ENCODE assay signal across 21 cellular contexts in genomic region chr20:50271674-50272412, GRCh38.
DNase-seq lines count a peak whose midpoint lies in the region; ATAC-seq, FAIRE-seq and TF ChIP-seq lines count a peak whose summit lies in the region.
"Had no signal": no experiment of that assay in that cellular context is flagged by ENCODE, and none has a peak within 500 bp of the region (broad histone marks: within the 10 kb centered on the region; RNA-seq: fewer than 3 reads in every experiment).

No MANE protein-coding gene starts in this region.

- H2AFZ ChIP-seq in K562 (ENCODE audit: low read depth, low read length): 0 out of 2 replicates have a peak overlapping the region, but pooled peaks have one; percentile 49
- H2AFZ ChIP-seq in HepG2 (ENCODE audit: low read length): no peak overlapping the region

- H3K4me1 Mint-ChIP-seq in Caco-2 (ENCODE audit: low read depth, unreplicated experiment) (peaks cover 24% of the 10 kb centered on the region), endothelial cell (ENCODE audit: unreplicated experiment) (peaks cover 6% of the 10 kb centered on the region)
- H3K4me1 Mint-ChIP-seq: activated naive CD4-positive, alpha-beta T cell treated with anti-CD3 and anti-CD28 coated beads, Interleukin-2, amount 50 U/mL, for 24 hours; mesothelial cell of epicardium had no signal

- H3K79me2 ChIP-seq in K562 (ENCODE audit: control insufficient read depth, insufficient read depth, low read length) (no peaks in the 10 kb centered on the region), HepG2 (ENCODE audit: insufficient read depth, low read length) (no peaks in the 10 kb centered on the region)

- no peak for DNase-seq in Caco-2
- DNase-seq in K562 (ENCODE audit: extremely low read depth in 1 of 4, low spot score in 3 of 4): no peak
- DNase-seq in HepG2 (ENCODE audit: low spot score): no peak
- peak; percentile 78 for DNase-seq in sigmoid colon
- DNase-seq in urothelium cell line (ENCODE audit: low spot score): no peak
- DNase-seq in NCI-H1436 treated with DMSO at 0.1 percent for 48 hours (lab: John Stamatoyannopoulos, UW): no peak
- no peak for DNase-seq in kidney tubule cell (ENCODE audit: low spot score)
- DNase-seq in endothelial cell (ENCODE audit: low spot score): no peak
- DNase-seq: activated CD4-positive, alpha-beta T cell treated with anti-CD3 and anti-CD28 coated beads, Interleukin-2, amount 50 U/mL, for 4 hours; activated T-cell treated with anti-CD3 and anti-CD28 coated beads, Interleukin-2, amount 50 U/mL, for 24 hours; colonic mucosa; Kasumi-1; NCI-H1436; NCI-H774; stimulated activated CD4-positive, alpha-beta T cell treated with anti-CD3 and anti-CD28 coated beads, Interleukin-4, amount 100 ng/mL, for 24 hours; testis had no signal

- TF ChIP-seq RAD21 in K562 (CRISPR knock-in tag; conservative IDR thresholded peaks at IDR 0.05 in 1 of 2, IDR thresholded peaks at IDR 0.05 in 1 of 2): no peak
- no peak for TF ChIP-seq RAD21 in HepG2 (CRISPR knock-in tag; IDR thresholded peaks at IDR 0.05)

- ATAC-seq in K562: no peak
- ATAC-seq in HepG2: no peak
- ATAC-seq: Panc1 had no signal

- H3K27ac ChIP-seq in K562 (ENCODE audit: extremely low read depth, low read depth, low read length) (no peak overlapping the region), HepG2 (ENCODE audit: extremely low read length, insufficient read depth, low read length) (no peak overlapping the region), sigmoid colon (peak overlapping the region in 1 of 4 donors; percentile 64)
- H3K27ac ChIP-seq: colonic mucosa, epithelial cell of prostate had no signal

- H3K4me1 ChIP-seq in Caco-2 (peaks cover 22% of the 10 kb centered on the region), K562 (replicated peaks in 1 of 2; ENCODE audit: control insufficient read depth in 2 of 2, insufficient read depth in 2 of 2, low read length in 2 of 2) (peaks cover 6 to 35% of the 10 kb centered on the region in 2 experiments; a peak in 3 of 5 replicates), HepG2 (ENCODE audit: insufficient read depth, low read length) (peaks cover 100% of the 10 kb centered on the region), sigmoid colon (peaks cover 0 to 16% (median 10%) of the 10 kb centered on the region in 4 donors)

- in situ Hi-C loops in K562 (cut with MboI) (no loop called here), HepG2 (cut with HindIII; ENCODE audit: extremely low pct_ligation_motif_present, low pct_unique_long_range_greater_than_20kb) (loop anchor here (5.0 kb wide), 1 partner anchor 80 kb away; the partner anchor contains the start of gene CEBPB)

- H3K27ac Mint-ChIP-seq in Caco-2 (ENCODE audit: unreplicated experiment) (peak overlapping the region; percentile 2), endothelial cell (ENCODE audit: unreplicated experiment) (no peak overlapping the region)
- H3K27ac Mint-ChIP-seq: activated T-cell treated with anti-CD3 and anti-CD28 coated beads, Interleukin-2, amount 50 U/mL, for 24 hours; mesothelial cell of epicardium had no signal

- TF ChIP-seq EP300 in K562 (IDR thresholded peaks at IDR 0.05; ENCODE audit: low read length): no peak
- no peak for TF ChIP-seq EP300 in HepG2 (IDR thresholded peaks at IDR 0.05; ENCODE audit: low read depth in 2 of 2, low read length in 2 of 2)
- no peak for TF ChIP-seq EP300 in HepG2 (CRISPR knock-in tag; IDR thresholded peaks at IDR 0.05; ENCODE audit: borderline replicate concordance)
- no peak for TF ChIP-seq EP300 in sigmoid colon (IDR thresholded peaks at IDR 0.05)

- no peak for FAIRE-seq in K562 (lab: Jason Lieb, UNC)
- no peak for FAIRE-seq in HepG2 (lab: Jason Lieb, UNC)
- no peak for FAIRE-seq in urothelium cell line (lab: Jason Lieb, UNC)

- no TSS peak for BruUV-seq in Caco-2 (replicated peaks; lab: Mats Ljungman, UMichigan)
- no TSS peak for BruUV-seq in K562 (replicated peaks; lab: Mats Ljungman, UMichigan)
- BruUV-seq in HepG2 (replicated peaks; lab: Mats Ljungman, UMichigan): no TSS peak

- H3K27me3 ChIP-seq in Caco-2 (replicated peaks; ENCODE audit: control insufficient read depth, insufficient read depth, low read length): no peaks in the 10 kb centered on the region
- H3K27me3 ChIP-seq in K562 (ENCODE audit: control insufficient read depth in 2 of 2, insufficient read depth in 2 of 2, low read length in 2 of 2): no peaks in the 10 kb centered on the region
- H3K27me3 ChIP-seq in HepG2 (ENCODE audit: control insufficient read depth in 1 of 2, insufficient read depth in 2 of 2, low read length in 2 of 2): no peaks in the 10 kb centered on the region; a peak in 2 of 5 replicates
- no peaks in the 10 kb centered on the region for H3K27me3 ChIP-seq in sigmoid colon
- H3K27me3 ChIP-seq: colonic mucosa, testis had no signal

- H3K4me3 ChIP-seq in Caco-2 (ENCODE audit: low read depth, low read length) (no peak overlapping the region), K562 (no peak overlapping the region), HepG2 (replicated peaks in 1 of 3; ENCODE audit: insufficient read depth in 1 of 3, low read depth in 2 of 3, low read length in 3 of 3) (no peak overlapping the region), sigmoid colon (no peak overlapping the region)
- H3K4me3 ChIP-seq: colonic mucosa, HAP-1, testis had no signal

- H4K20me1 ChIP-seq in K562 (replicated peaks; ENCODE audit: control insufficient read depth, insufficient read depth, low read length): no peaks in the 10 kb centered on the region
- H4K20me1 ChIP-seq in HepG2 (ENCODE audit: insufficient read depth, low read length): no peaks in the 10 kb centered on the region

- intact Hi-C loops in Caco-2 (cut with micrococcal nuclease; ENCODE audit: unreplicated experiment) (loop anchor here (2.0 kb wide), 1 partner anchor 81 kb away; the partner anchor contains the start of gene CEBPB), K562 (cut with micrococcal nuclease) (no loop called here), HepG2 (cut with micrococcal nuclease; ENCODE audit: unreplicated experiment) (loop anchor here (5.0 kb wide), 1 partner anchor 35 kb away; no protein-coding TSS in a partner anchor), sigmoid colon (cut with DNase I) (no loop called here)

- H3K9ac ChIP-seq in K562 (ENCODE audit: insufficient read depth in 1 of 2, low read depth in 2 of 2, low read length in 2 of 2) (peak overlapping the region in 1 of 2 experiments; percentile 80; a peak in 1 of 4 replicates), HepG2 (ENCODE audit: insufficient read depth, low read depth, low read length) (no peak overlapping the region)

- TF ChIP-seq CTCF in Caco-2 (IDR thresholded peaks at IDR 0.05; ENCODE audit: insufficient read depth in 1 of 2, low read depth in 1 of 2, low read length in 1 of 2, severe bottlenecking in 1 of 2, unreplicated experiment in 1 of 2) (no peak), K562 (IDR thresholded peaks at IDR 0.05 in 2 of 3, conservative IDR thresholded peaks at IDR 0.05 in 1 of 3; ENCODE audit: insufficient read depth in 2 of 3, low read depth in 1 of 3, low read length in 3 of 3) (no peak), HepG2 (CRISPR knock-in tag; IDR thresholded peaks at IDR 0.05) (no peak), sigmoid colon (IDR thresholded peaks at IDR 0.05) (no peak), endothelial cell (IDR thresholded peaks at IDR 0.05; ENCODE audit: unreplicated experiment) (no peak)

- no peaks in the 10 kb centered on the region for H3K9me3 ChIP-seq in Caco-2
- H3K9me3 ChIP-seq in K562 (replicated peaks; ENCODE audit: control insufficient read depth, insufficient read depth, low read depth, low read length): no peaks in the 10 kb centered on the region
- H3K9me3 ChIP-seq in HepG2 (ENCODE audit: low read length): no peaks in the 10 kb centered on the region
- H3K9me3 ChIP-seq in sigmoid colon: no peaks in the 10 kb centered on the region
- H3K9me3 ChIP-seq: colonic mucosa, HAP-1, testis had no signal

- H3K4me3 Mint-ChIP-seq in Caco-2 (ENCODE audit: unreplicated experiment): no peak overlapping the region
- no peak overlapping the region for H3K4me3 Mint-ChIP-seq in endothelial cell (ENCODE audit: unreplicated experiment)
- H3K4me3 Mint-ChIP-seq: activated naive CD4-positive, alpha-beta T cell treated with anti-CD3 and anti-CD28 coated beads, Interleukin-2, amount 50 U/mL, for 24 hours; activated T-cell treated with anti-CD3 and anti-CD28 coated beads, Interleukin-2, amount 50 U/mL, for 24 hours; mesothelial cell of epicardium had no signal

- POLR2A ChIA-PET in Caco-2 (lab: Charles Lee): interaction anchor here (0.6 kb wide), 1 partner anchor 15 kb away, joined by 3 read pairs; no protein-coding TSS in a partner anchor
- POLR2A ChIA-PET in K562 (lab: Yijun Ruan, JAX): interaction anchor here (1.1 kb wide), 1 partner anchor 27 kb away, joined by 4 read pairs; no protein-coding TSS in a partner anchor
- POLR2A ChIA-PET in HepG2 (lab: Yijun Ruan, JAX): interaction anchor here (0.9 to 4.2 kb wide), 5 partner anchors 8 to 50 kb away, joined by 3 to 51 read pairs (median 4); no protein-coding TSS in a partner anchor

- TF ChIP-seq POLR2A in K562 (conservative IDR thresholded peaks at IDR 0.05): no peak
- no peak for TF ChIP-seq POLR2A in HepG2 (IDR thresholded peaks at IDR 0.05; ENCODE audit: insufficient read depth in 1 of 2, low read depth in 2 of 2, low read length in 2 of 2)
- no peak for TF ChIP-seq POLR2A in sigmoid colon (IDR thresholded peaks at IDR 0.05)

- H3K9me1 ChIP-seq in K562 (ENCODE audit: control insufficient read depth, insufficient read depth, low read length): no peaks in the 10 kb centered on the region

- H3K36me3 Mint-ChIP-seq in Caco-2 (ENCODE audit: insufficient read depth, unreplicated experiment) (no peaks in the 10 kb centered on the region), endothelial cell (ENCODE audit: low read depth, unreplicated experiment) (no peaks in the 10 kb centered on the region)
- H3K36me3 Mint-ChIP-seq: activated naive CD4-positive, alpha-beta T cell treated with anti-CD3 and anti-CD28 coated beads, Interleukin-2, amount 50 U/mL, for 24 hours; mesothelial cell of epicardium had no signal

- 58% methylated on average over 11 of the region's 13 CpGs for WGBS in K562 (ENCODE audit: insufficient coverage, low coverage, missing lambda C conversion rate)
- WGBS in HepG2 (ENCODE audit: low lambda C conversion rate): 50% methylated on average over 13 of the region's 13 CpGs
- 61 to 80% methylated on average over 13 of the region's 13 CpGs for WGBS in sigmoid colon, 2 donors

- H3K36me3 ChIP-seq in Caco-2 (ENCODE audit: control insufficient read depth, insufficient read depth, low read length) (no peaks in the 10 kb centered on the region), K562 (ENCODE audit: control insufficient read depth, insufficient read depth, low read length) (no peaks in the 10 kb centered on the region), HepG2 (replicated peaks in 1 of 2; ENCODE audit: control insufficient read depth in 1 of 2, insufficient read depth in 2 of 2, low read length in 2 of 2) (no peaks in the 10 kb centered on the region), sigmoid colon (no peaks in the 10 kb centered on the region)
- H3K36me3 ChIP-seq: colonic mucosa, HAP-1 had no signal

- no peaks in the 10 kb centered on the region for H3K9me3 Mint-ChIP-seq in Caco-2 (ENCODE audit: unreplicated experiment)
- no peaks in the 10 kb centered on the region for H3K9me3 Mint-ChIP-seq in endothelial cell (ENCODE audit: unreplicated experiment)
- H3K9me3 Mint-ChIP-seq: activated naive CD4-positive, alpha-beta T cell treated with anti-CD3 and anti-CD28 coated beads, Interleukin-2, amount 50 U/mL, for 24 hours; activated T-cell treated with anti-CD3 and anti-CD28 coated beads, Interleukin-2, amount 50 U/mL, for 24 hours; mesothelial cell of epicardium had no signal

- H3K4me2 ChIP-seq in K562 (ENCODE audit: insufficient read depth, low read length) (no peak overlapping the region), HepG2 (ENCODE audit: low read depth, low read length) (no peak overlapping the region)

- CTCF ChIA-PET in Caco-2 (lab: Charles Lee): interaction anchor here (0.9 to 1.4 kb wide), 2 partner anchors 10 to 81 kb away, joined by 3 read pairs; partner anchors contain the start of gene CEBPB
- CTCF ChIA-PET in K562 (lab: Yijun Ruan, JAX; ENCODE audit: low intra/inter-chr PET ratio): no interaction called here
- CTCF ChIA-PET in HepG2 (lab: Yijun Ruan, JAX; ENCODE audit: low intra/inter-chr PET ratio, low total read pairs): no interaction called here

- H3K27me3 Mint-ChIP-seq in Caco-2 (ENCODE audit: insufficient read depth, unreplicated experiment) (no peaks in the 10 kb centered on the region), endothelial cell (ENCODE audit: unreplicated experiment) (peaks cover 19% of the 10 kb centered on the region)

Comparison
In these comparisons a context has a peak if more than half of its experiments do, and no peak if none do; other contexts are left out.
1. intact Hi-C loops: an anchor here in Caco-2 (2.0 kb wide) and HepG2 (5.0 kb wide); none called in K562 and sigmoid colon.